ENCODE assay signal across 15 cellular contexts in the genomic region with DNA sequence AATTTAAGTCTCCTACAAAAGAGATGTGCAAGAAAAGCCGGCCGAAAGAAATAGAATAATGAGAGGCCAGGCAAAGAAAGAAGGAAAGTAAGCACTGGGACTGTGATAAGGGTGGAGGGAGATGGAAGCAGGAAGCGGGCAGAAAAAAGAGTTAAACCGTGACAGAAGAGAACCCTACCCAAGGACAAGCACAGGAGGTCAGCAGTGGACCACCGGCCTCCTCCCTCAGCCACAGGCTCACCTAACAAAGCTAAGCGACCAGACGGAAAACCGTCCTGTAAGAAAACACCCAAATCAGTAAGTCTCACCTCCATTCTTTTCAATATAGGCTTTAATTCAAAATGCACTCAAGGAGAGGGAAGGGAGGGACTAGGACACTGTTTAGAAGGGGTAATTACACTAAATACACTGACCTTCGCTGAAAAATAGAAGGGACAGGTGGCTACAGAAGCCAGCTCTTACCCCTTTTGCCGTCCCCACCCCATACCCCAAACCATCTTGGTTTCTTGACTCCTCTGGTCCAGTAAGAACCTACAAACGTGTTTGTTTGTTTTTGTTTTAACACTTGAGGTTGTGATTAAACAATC. TPM values are rescaled to one million over a fixed set of nuclear protein-coding genes. Genes with fewer than 3 reads are reported as not detected.
A peak's percentile ranks its signal among the peaks of the same experiment; 100 is the strongest.
DNase-seq lines count a peak whose midpoint lies in the region; ATAC-seq, FAIRE-seq and TF ChIP-seq lines count a peak whose summit lies in the region.
"Had no signal": no experiment of that assay in that cellular context is flagged by ENCODE, and none has a peak within 500 bp of the region (broad histone marks: within the 10 kb centered on the region; RNA-seq: fewer than 3 reads in every experiment).

No MANE protein-coding gene starts in this region.

- no peak for TF ChIP-seq CTCF in astrocyte (IDR thresholded peaks at IDR 0.05; ENCODE audit: insufficient read depth, low read depth, low read length)

- FAIRE-seq in astrocyte (lab: Jason Lieb, UNC) (no peak), urothelium cell line (lab: Jason Lieb, UNC) (peak; percentile 42), small intestine (lab: Jason Lieb, UNC) (no peak)

- H2AFZ ChIP-seq in astrocyte (ENCODE audit: low read depth, low read length) = no peak overlapping the region

- H3K27ac ChIP-seq in astrocyte (ENCODE audit: low read depth, low read length) (no peak overlapping the region), layer of hippocampus (ENCODE audit: low read depth, low read length) (peak overlapping the region; percentile 69), small intestine (ENCODE audit: low read depth in 1 of 2, low read length in 1 of 2) (no peak overlapping the region)
- H3K27ac ChIP-seq: testis had no signal

- 27 to 48% (median 28%) methylated on average over 11 of the region's 11 CpGs for WGBS in small intestine, 3 donors

- H3K9me3 ChIP-seq in astrocyte (ENCODE audit: insufficient read depth, low read depth, low read length) (no peaks in the 10 kb centered on the region), small intestine (ENCODE audit: control insufficient read depth, low read depth) (no peaks in the 10 kb centered on the region)
- H3K9me3 ChIP-seq: MG63, testis had no signal

- H3K36me3 ChIP-seq in astrocyte (ENCODE audit: insufficient read depth, low read length) (no peaks in the 10 kb centered on the region), small intestine (ENCODE audit: control insufficient read depth in 2 of 2, insufficient read depth in 2 of 2, low read length in 2 of 2) (no peaks in the 10 kb centered on the region)
- H3K36me3 ChIP-seq: MG63 had no signal

- H3K4me1 ChIP-seq in astrocyte (ENCODE audit: insufficient read depth, low read length) (no peaks in the 10 kb centered on the region), small intestine (ENCODE audit: control insufficient read depth in 2 of 2, insufficient read depth in 1 of 2, low read depth in 1 of 2, low read length in 1 of 2) (peaks cover 3% of the 10 kb centered on the region in 2 donors)
- H3K4me1 ChIP-seq: testis had no signal

- H3K4me3 Mint-ChIP-seq in activated naive CD8-positive, alpha-beta T cell treated with anti-CD3 and anti-CD28 coated beads, Interleukin-2, amount 10 ng/mL, durations not matched to agents 7 days and 5 days = peak overlapping the region; percentile 6
- no peak overlapping the region for H3K4me3 Mint-ChIP-seq in activated naive CD8-positive, alpha-beta T cell treated with anti-CD3 and anti-CD28 coated beads, Interleukin-2, amount 50 U/mL, for 24 hours
- peak overlapping the region; percentile 45 for H3K4me3 Mint-ChIP-seq in astrocyte (ENCODE audit: unreplicated experiment)

- peaks cover 59% of the 10 kb centered on the region for H3K27me3 Mint-ChIP-seq in activated naive CD8-positive, alpha-beta T cell treated with anti-CD3 and anti-CD28 coated beads, Interleukin-2, amount 10 ng/mL, durations not matched to agents 7 days and 5 days
- H3K27me3 Mint-ChIP-seq in activated naive CD8-positive, alpha-beta T cell treated with anti-CD3 and anti-CD28 coated beads, Interleukin-2, amount 50 U/mL, for 24 hours = peaks cover 63% of the 10 kb centered on the region
- H3K27me3 Mint-ChIP-seq in astrocyte (ENCODE audit: low read depth, unreplicated experiment) = peaks cover 37% of the 10 kb centered on the region

- POLR2A ChIA-PET in activated naive CD8-positive, alpha-beta T cell treated with anti-CD3 and anti-CD28 coated beads, Interleukin-2, amount 10 ng/mL, durations not matched to agents 7 days and 5 days (lab: Charles Lee) = no interaction called here

- H3K36me3 Mint-ChIP-seq in activated naive CD8-positive, alpha-beta T cell treated with anti-CD3 and anti-CD28 coated beads, Interleukin-2, amount 10 ng/mL, durations not matched to agents 7 days and 5 days = no peaks in the 10 kb centered on the region
- no peaks in the 10 kb centered on the region for H3K36me3 Mint-ChIP-seq in activated naive CD8-positive, alpha-beta T cell treated with anti-CD3 and anti-CD28 coated beads, Interleukin-2, amount 50 U/mL, for 24 hours (ENCODE audit: low read depth)
- H3K36me3 Mint-ChIP-seq in astrocyte (ENCODE audit: low read depth, unreplicated experiment) = no peaks in the 10 kb centered on the region

- no peak overlapping the region for H3K9ac ChIP-seq in astrocyte (ENCODE audit: low read length)

- H4K20me1 ChIP-seq in astrocyte (ENCODE audit: insufficient read depth, low read length) = no peaks in the 10 kb centered on the region

- H3K27me3 ChIP-seq in astrocyte (ENCODE audit: insufficient read depth, low read length) (peaks cover 52% of the 10 kb centered on the region), layer of hippocampus (ENCODE audit: control insufficient read depth, insufficient read depth, low read length) (peaks cover 2% of the 10 kb centered on the region), small intestine (ENCODE audit: control insufficient read depth in 2 of 2, insufficient read depth in 2 of 2, low read length in 2 of 2) (peaks cover 6 to 18% of the 10 kb centered on the region in 2 donors)
- H3K27me3 ChIP-seq: testis had no signal

- no peak for DNase-seq in activated naive CD8-positive, alpha-beta T cell treated with anti-CD3 and anti-CD28 coated beads, Interleukin-2, amount 10 ng/mL, durations not matched to agents 7 days and 5 days
- no peak for DNase-seq in activated naive CD8-positive, alpha-beta T cell treated with anti-CD3 and anti-CD28 coated beads, Interleukin-2, amount 50 U/mL, for 24 hours
- DNase-seq in astrocyte (ENCODE audit: low read depth) (no peak), urothelium cell line (ENCODE audit: low spot score) (no peak), small intestine (no peak), G401 (ENCODE audit: low spot score) (no peak)
- no peak for DNase-seq in NK-92 treated with Interleukin-12 subunit alpha and Interleukin-12 subunit beta, amount 100 ng/mL, for 24 hours (lab: John Stamatoyannopoulos, UW)
- DNase-seq: cortex of kidney, mammary epithelial cell, MG63, NCI-H2107, SHP77, testis had no signal

- no peak for ATAC-seq in activated naive CD8-positive, alpha-beta T cell treated with anti-CD3 and anti-CD28 coated beads, Interleukin-2, amount 10 ng/mL, durations not matched to agents 7 days and 5 days (ENCODE audit: low read depth)
- no peak for ATAC-seq in activated naive CD8-positive, alpha-beta T cell treated with anti-CD3 and anti-CD28 coated beads, Interleukin-2, amount 50 U/mL, for 24 hours

- H3K9me3 Mint-ChIP-seq in activated naive CD8-positive, alpha-beta T cell treated with anti-CD3 and anti-CD28 coated beads, Interleukin-2, amount 10 ng/mL, durations not matched to agents 7 days and 5 days = no peaks in the 10 kb centered on the region
- H3K9me3 Mint-ChIP-seq in activated naive CD8-positive, alpha-beta T cell treated with anti-CD3 and anti-CD28 coated beads, Interleukin-2, amount 50 U/mL, for 24 hours = no peaks in the 10 kb centered on the region
- H3K9me3 Mint-ChIP-seq in astrocyte (ENCODE audit: unreplicated experiment) = peaks cover 8% of the 10 kb centered on the region

- in situ Hi-C loops in G401 (cut with HindIII; ENCODE audit: low sequenced_read_pairs) = no loop called here

- H3K4me2 ChIP-seq in astrocyte (ENCODE audit: low read length) = no peak overlapping the region

- no peaks in the 10 kb centered on the region for H3K79me2 ChIP-seq in astrocyte (ENCODE audit: insufficient read depth, low read length)

- H3K4me1 Mint-ChIP-seq in activated naive CD8-positive, alpha-beta T cell treated with anti-CD3 and anti-CD28 coated beads, Interleukin-2, amount 10 ng/mL, durations not matched to agents 7 days and 5 days = peaks cover 3% of the 10 kb centered on the region
- H3K4me1 Mint-ChIP-seq in activated naive CD8-positive, alpha-beta T cell treated with anti-CD3 and anti-CD28 coated beads, Interleukin-2, amount 50 U/mL, for 24 hours = peaks cover 2% of the 10 kb centered on the region
- H3K4me1 Mint-ChIP-seq in astrocyte (ENCODE audit: low read depth, unreplicated experiment) = no peaks in the 10 kb centered on the region

- H3K27ac Mint-ChIP-seq in activated naive CD8-positive, alpha-beta T cell treated with anti-CD3 and anti-CD28 coated beads, Interleukin-2, amount 10 ng/mL, durations not matched to agents 7 days and 5 days = no peak overlapping the region
- no peak overlapping the region for H3K27ac Mint-ChIP-seq in activated naive CD8-positive, alpha-beta T cell treated with anti-CD3 and anti-CD28 coated beads, Interleukin-2, amount 50 U/mL, for 24 hours
- H3K27ac Mint-ChIP-seq in astrocyte (ENCODE audit: unreplicated experiment) = no peak overlapping the region

- no peak overlapping the region for H3K4me3 ChIP-seq in astrocyte (ENCODE audit: insufficient read depth, low read depth, low read length)
- no peak overlapping the region for H3K4me3 ChIP-seq in small intestine (ENCODE audit: low read depth in 1 of 2, low read length in 2 of 2)
- H3K4me3 ChIP-seq: MG63 had no signal

RNA-seq across cellular contexts. Expression of gene FAM181B, which starts 1.9 kb away (rescaled TPM):
- total RNA-seq in activated naive CD8-positive, alpha-beta T cell treated with anti-CD3 and anti-CD28 coated beads, Interleukin-2, amount 10 ng/mL, durations not matched to agents 7 days and 5 days = not detected
- 0.11 and 0.17 TPM in 2 replicates for total RNA-seq in astrocyte
- under 1 TPM in 2 of 3 donors, not detected in 1; 0.22 to 0.49 TPM for polyA plus RNA-seq in small intestine
- total RNA-seq in G401 (2014; rRNA removed; shearing (Covaris generic)) = not detected in 2 replicates
- polyA plus RNA-seq: fibroblast of lung had no signal
